ENCODE assay signal across 15 cellular contexts in genomic region chr17:56867948-56868376, GRCh38. TPM values are rescaled to one million over a fixed set of nuclear protein-coding genes. Genes with fewer than 3 reads are reported as not detected.
DNase-seq lines count a peak whose midpoint lies in the region; ATAC-seq, FAIRE-seq and TF ChIP-seq lines count a peak whose summit lies in the region.
"Had no signal": no experiment of that assay in that cellular context is flagged by ENCODE, and none has a peak within 500 bp of the region (broad histone marks: within the 10 kb centered on the region; RNA-seq: fewer than 3 reads in every experiment).

No MANE protein-coding gene starts in this region.

- no peaks in the 10 kb centered on the region for H3K79me2 ChIP-seq in keratinocyte (ENCODE audit: control insufficient read depth, insufficient read depth, low read length)

- no peaks in the 10 kb centered on the region for H4K20me1 ChIP-seq in keratinocyte (ENCODE audit: control insufficient read depth, extremely low read depth, insufficient read depth, low read length)

- no peak overlapping the region for H2AFZ ChIP-seq in keratinocyte (ENCODE audit: control insufficient read depth, low read length)

- H3K9me3 Mint-ChIP-seq in HFFc6: no peaks in the 10 kb centered on the region
- H3K9me3 Mint-ChIP-seq in effector memory CD8-positive, alpha-beta T cell: no peaks in the 10 kb centered on the region
- H3K9me3 Mint-ChIP-seq: mesothelial cell of epicardium, T-cell had no signal

- CTCF ChIA-PET in BJ (lab: Yijun Ruan, JAX): interaction anchor here (1.0 to 1.4 kb wide), 2 partner anchors 17 to 50 kb away, joined by 3 to 4 read pairs; no protein-coding TSS in a partner anchor

- no peaks in the 10 kb centered on the region for H3K9me1 ChIP-seq in keratinocyte (ENCODE audit: control insufficient read depth, extremely low read depth, insufficient read depth, low read length)

- H3K36me3 Mint-ChIP-seq in HFFc6 (ENCODE audit: low read depth): no peaks in the 10 kb centered on the region
- H3K36me3 Mint-ChIP-seq in effector memory CD8-positive, alpha-beta T cell (ENCODE audit: insufficient read depth): peaks cover 20% of the 10 kb centered on the region
- H3K36me3 Mint-ChIP-seq: mesothelial cell of epicardium had no signal

- no peaks in the 10 kb centered on the region for H3K27me3 Mint-ChIP-seq in HFFc6 (ENCODE audit: insufficient read depth)
- H3K27me3 Mint-ChIP-seq in effector memory CD8-positive, alpha-beta T cell: peaks cover 0 to 2% of the 10 kb centered on the region in 2 donors
- H3K27me3 Mint-ChIP-seq: T-cell had no signal

- peak overlapping the region; percentile 72 for H3K27ac Mint-ChIP-seq in HFFc6
- peak overlapping the region in 1 of 2 donors; percentile 22 for H3K27ac Mint-ChIP-seq in effector memory CD8-positive, alpha-beta T cell
- H3K27ac Mint-ChIP-seq: mesothelial cell of epicardium had no signal

- intact Hi-C loops in head of caudate nucleus (cut with DNase I): no loop called here

- no peaks in the 10 kb centered on the region for H3K27me3 ChIP-seq in BJ (ENCODE audit: control insufficient read depth, insufficient read depth, low read length)
- H3K27me3 ChIP-seq in adipocyte (replicated peaks; ENCODE audit: control insufficient read depth, insufficient read depth, low read length): no peaks in the 10 kb centered on the region
- H3K27me3 ChIP-seq in keratinocyte (ENCODE audit: control insufficient read depth, extremely low read depth, insufficient read depth, low read length): no peaks in the 10 kb centered on the region
- H3K27me3 ChIP-seq: stomach had no signal

- no peak for ATAC-seq in effector memory CD8-positive, alpha-beta T cell (replicated peaks)
- ATAC-seq: T-cell had no signal

- no peaks in the 10 kb centered on the region for H3K9me3 ChIP-seq in adipocyte (ENCODE audit: control insufficient read depth, low read length)
- no peaks in the 10 kb centered on the region for H3K9me3 ChIP-seq in keratinocyte (ENCODE audit: control insufficient read depth, low read depth, low read length)
- H3K9me3 ChIP-seq: stomach had no signal

- H3K4me3 ChIP-seq in BJ (ENCODE audit: low read depth, low read length) (no peak overlapping the region), adipocyte (ENCODE audit: low read length) (no peak overlapping the region), keratinocyte (ENCODE audit: control insufficient read depth in 2 of 3, extremely low read depth in 1 of 3, insufficient read depth in 2 of 3, low read depth in 1 of 3, low read length in 3 of 3) (no peak overlapping the region)
- H3K4me3 ChIP-seq: stomach had no signal

- dilution Hi-C loops in keratinocyte (cut with MboI; ENCODE audit: extremely low pct_ligation_motif_present, low sequenced_read_pairs): no loop called here

- H3K4me2 ChIP-seq in keratinocyte (ENCODE audit: control insufficient read depth, extremely low read depth, insufficient read depth, low read depth, low read length): no peak overlapping the region

- H3K4me1 Mint-ChIP-seq in HFFc6 (ENCODE audit: low read depth): peaks cover 13% of the 10 kb centered on the region
- no peaks in the 10 kb centered on the region for H3K4me1 Mint-ChIP-seq in effector memory CD8-positive, alpha-beta T cell (ENCODE audit: low read depth in 2 of 2)

- FAIRE-seq in keratinocyte (lab: Jason Lieb, UNC): peak; percentile 17
- FAIRE-seq: H1 had no signal

- TF ChIP-seq CTCF in BJ (IDR thresholded peaks at IDR 0.05; ENCODE audit: insufficient read depth, low read depth, low read length) (no peak), HFFc6 (IDR thresholded peaks at IDR 0.05) (no peak), keratinocyte (optimal IDR thresholded peaks at IDR 0.05 in 1 of 3, IDR thresholded peaks at IDR 0.05 in 1 of 3, conservative IDR thresholded peaks at IDR 0.05 in 1 of 3; ENCODE audit: extremely low read depth in 1 of 3, insufficient read depth in 2 of 3, low read length in 3 of 3) (no peak)

- no peak overlapping the region for H3K27ac ChIP-seq in keratinocyte (ENCODE audit: control insufficient read depth, insufficient read depth, low read length)

- H3K4me1 ChIP-seq in adipocyte (ENCODE audit: control insufficient read depth, insufficient read depth, low read length) (peaks cover 3% of the 10 kb centered on the region), keratinocyte (ENCODE audit: control insufficient read depth, extremely low read depth, insufficient read depth, low read length) (no peaks in the 10 kb centered on the region)

- POLR2A ChIA-PET in BJ (lab: Charles Lee): no interaction called here

- DNase-seq in BJ (ENCODE audit: low read depth) (peak; percentile 26), HFFc6 (peak; percentile 79), adipocyte (ENCODE audit: low read depth) (peak; percentile 16), keratinocyte (ENCODE audit: low read depth, low spot score) (no peak), globus pallidus (ENCODE audit: low spot score) (no peak), head of caudate nucleus (no peak)
- DNase-seq in effector memory CD8-positive, alpha-beta T cell: no peak
- DNase-seq in stimulated activated CD4-positive, alpha-beta T cell treated with anti-CD3 and anti-CD28 coated beads, Interleukin-4, amount 100 ng/mL, for 4 hours: no peak
- DNase-seq: activated CD4-positive, alpha-beta T cell treated with anti-CD3 and anti-CD28 coated beads, Interleukin-2, amount 50 U/mL, for 1 hour; activated naive CD4-positive, alpha-beta T cell treated with anti-CD3 and anti-CD28 coated beads, Interleukin-2, amount 50 U/mL, for 16 hours; hippocampal formation; stomach; T-cell had no signal

- no peaks in the 10 kb centered on the region for H3K36me3 ChIP-seq in BJ (ENCODE audit: control insufficient read depth, insufficient read depth, low read length)
- peaks cover 3% of the 10 kb centered on the region for H3K36me3 ChIP-seq in adipocyte (ENCODE audit: control insufficient read depth, insufficient read depth, low read length, severe bottlenecking)
- peaks cover 0 to 10% of the 10 kb centered on the region in 2 experiments for H3K36me3 ChIP-seq in keratinocyte (ENCODE audit: control insufficient read depth in 2 of 2, extremely low read depth in 1 of 2, insufficient read depth in 2 of 2, low read length in 2 of 2)

- H3K4me3 Mint-ChIP-seq in HFFc6: peak overlapping the region; percentile 9; the same call in 1 of the 2 replicates
- H3K4me3 Mint-ChIP-seq in effector memory CD8-positive, alpha-beta T cell: no peak overlapping the region
- H3K4me3 Mint-ChIP-seq: mesothelial cell of epicardium, T-cell had no signal

- H3K9ac ChIP-seq in adipocyte (ENCODE audit: low read length) (no peak overlapping the region), keratinocyte (ENCODE audit: control insufficient read depth, extremely low read depth, insufficient read depth, low read length) (no peak overlapping the region)

RNA-seq across cellular contexts. Expression of gene DGKE, which starts 34.0 kb away (rescaled TPM):
- polyA plus RNA-seq in BJ (2011; rRNA removed) (1.9 and 2.1 TPM in 2 replicates), keratinocyte (1.6 to 4.7 TPM (median 2.8 TPM) in 3 replicates)
- polyA minus RNA-seq in BJ (2011; rRNA and poly(A)+ RNA removed): 1.5 and 1.6 TPM in 2 replicates
- total RNA-seq in HFFc6 (2021; fragmentation: NEBNext Ultra II Directional; extraction: Animal tissue kit (Norgen Biotek cat#: 25700)): 1 to 10 TPM; 5.9 to 9.3 (median 7.6) TPM
- 4.6 TPM for polyA plus RNA-seq in keratinocyte (2011; ENCODE audit: low read depth)
- 0.94 and 2.0 TPM in 2 replicates for polyA plus RNA-seq in keratinocyte (2011; cell fraction: cytosol; rRNA removed)
- polyA plus RNA-seq in keratinocyte (2011; cell fraction: nucleus; rRNA removed): 12.3 and 12.8 TPM in 2 replicates
- 2.0 and 2.3 TPM in 2 replicates for polyA plus RNA-seq in keratinocyte (2012; ENCODE audit: low replicate concordance)
- 1.5 to 5.7 TPM (median 4.3 TPM) in 3 replicates for polyA minus RNA-seq in keratinocyte
- 2.3 TPM for polyA minus RNA-seq in keratinocyte (2011; cell fraction: cytosol; rRNA and poly(A)+ RNA removed)
- 1.9 and 5.5 TPM in 2 replicates for polyA minus RNA-seq in keratinocyte (2011; cell fraction: nucleus; rRNA and poly(A)+ RNA removed)

RNA-seq across cellular contexts. Expression of gene C17orf67, which starts 34.2 kb away (rescaled TPM):
- polyA plus RNA-seq in BJ (2011; rRNA removed): 0.49 and 0.50 TPM in 2 replicates
- 0.10 and 0.52 TPM in 2 replicates for polyA minus RNA-seq in BJ (2011; rRNA and poly(A)+ RNA removed)
- total RNA-seq in HFFc6 (2021; fragmentation: NEBNext Ultra II Directional; extraction: Animal tissue kit (Norgen Biotek cat#: 25700)): 1 to 10 TPM; 1.5 to 2.3 (median 1.9) TPM
- 0.33 to 0.52 TPM (median 0.46 TPM) in 3 replicates for polyA plus RNA-seq in keratinocyte
- 3.0 TPM for polyA plus RNA-seq in keratinocyte (2011; ENCODE audit: low read depth)
- polyA plus RNA-seq in keratinocyte (2011; cell fraction: cytosol; rRNA removed): 0.23 and 0.31 TPM in 2 replicates
- 1.4 and 1.6 TPM in 2 replicates for polyA plus RNA-seq in keratinocyte (2011; cell fraction: nucleus; rRNA removed)
- polyA plus RNA-seq in keratinocyte (2012; ENCODE audit: low replicate concordance): 0.46 and 0.87 TPM in 2 replicates
- 0.19 to 0.39 TPM (median 0.36 TPM) in 3 replicates for polyA minus RNA-seq in keratinocyte
- polyA minus RNA-seq in keratinocyte (2011; cell fraction: cytosol; rRNA and poly(A)+ RNA removed): not detected
- polyA minus RNA-seq in keratinocyte (2011; cell fraction: nucleus; rRNA and poly(A)+ RNA removed): not detected in 2 replicates

RNA-seq across cellular contexts. Expression of gene TRIM25, which starts 45.9 kb away (rescaled TPM):
- polyA plus RNA-seq in BJ (2011; rRNA removed) (25.6 and 28.4 TPM in 2 replicates), keratinocyte (35.0 to 98.7 TPM (median 60.3 TPM) in 3 replicates)
- polyA minus RNA-seq in BJ (2011; rRNA and poly(A)+ RNA removed): 21.3 and 27.2 TPM in 2 replicates
- 10 to 100 TPM; 38.8 to 43.7 (median 41.4) TPM for total RNA-seq in HFFc6 (2021; fragmentation: NEBNext Ultra II Directional; extraction: Animal tissue kit (Norgen Biotek cat#: 25700))
- polyA plus RNA-seq in keratinocyte (2011; ENCODE audit: low read depth): 138 TPM
- 45.1 and 67.0 TPM in 2 replicates for polyA plus RNA-seq in keratinocyte (2011; cell fraction: cytosol; rRNA removed)
- polyA plus RNA-seq in keratinocyte (2011; cell fraction: nucleus; rRNA removed): 75.6 and 97.0 TPM in 2 replicates
- polyA plus RNA-seq in keratinocyte (2012; ENCODE audit: low replicate concordance): 38.6 and 67.5 TPM in 2 replicates
- 48.1 to 70.4 TPM (median 59.6 TPM) in 3 replicates for polyA minus RNA-seq in keratinocyte
- 55.8 TPM for polyA minus RNA-seq in keratinocyte (2011; cell fraction: cytosol; rRNA and poly(A)+ RNA removed)
- polyA minus RNA-seq in keratinocyte (2011; cell fraction: nucleus; rRNA and poly(A)+ RNA removed): 58.3 and 90.5 TPM in 2 replicates

Comparison
In these comparisons a context has a peak if more than half of its experiments do, and no peak if none do; other contexts are left out.
1. DNase-seq: peak in BJ (single experiment), HFFc6 (single experiment) and adipocyte (single experiment); none in keratinocyte (single experiment), globus pallidus (single experiment), head of caudate nucleus (0 of 42), effector memory CD8-positive, alpha-beta T cell (0 of 3) and stimulated activated CD4-positive, alpha-beta T cell treated with anti-CD3 and anti-CD28 coated beads, Interleukin-4, amount 100 ng/mL, for 4 hours (0 of 2).